Comparison of ENCODE assay signal across 1 cellular context in the genomic region with DNA sequence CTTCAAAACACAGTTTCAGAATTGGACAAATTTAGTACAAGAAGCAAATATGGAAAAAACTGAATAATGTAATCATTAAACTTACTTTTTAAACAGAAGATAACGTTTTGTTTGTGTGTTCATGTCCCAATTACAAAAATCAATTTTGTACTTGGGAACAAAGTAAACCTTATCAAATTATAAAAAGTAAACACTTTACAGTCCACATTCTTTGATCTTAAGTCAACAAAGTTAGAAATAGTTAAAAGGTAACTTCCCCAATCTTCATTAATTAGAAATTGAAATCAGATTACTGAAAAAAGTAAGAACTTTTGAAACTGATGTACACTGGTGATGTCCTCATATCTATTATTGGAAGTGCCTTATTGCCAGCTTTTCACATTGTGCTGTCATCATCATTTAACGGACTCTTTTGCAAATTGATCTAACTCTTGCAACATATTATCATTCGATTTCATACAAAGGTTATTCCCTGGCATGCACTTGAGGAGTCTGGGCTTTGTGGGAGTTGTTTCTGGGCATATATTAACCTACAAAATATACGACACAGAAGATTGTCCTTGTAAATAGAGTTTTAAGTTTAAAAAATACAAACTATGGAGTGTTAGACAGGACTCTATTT.
TF ChIP-seq lines count a peak whose summit lies in the region.

No MANE protein-coding gene starts in this region.

TF ChIP-seq in SK-N-SH, 30 proteins besides CTCF, POLR2A, EP300 and RAD21:
- no peak for TF ChIP-seq FOXM1 (IDR thresholded peaks at IDR 0.05; ENCODE audit: low read depth)
- TF ChIP-seq SMC3 (IDR thresholded peaks at IDR 0.05; ENCODE audit: low read depth, low read length): no peak
- no peak for TF ChIP-seq EZH2phosphoT487 (IDR thresholded peaks at IDR 0.05; ENCODE audit: borderline replicate concordance, low read depth)
- TF ChIP-seq MEF2A (IDR thresholded peaks at IDR 0.05; ENCODE audit: borderline replicate concordance, low read depth): no peak
- no peak for TF ChIP-seq NRF1 (IDR thresholded peaks at IDR 0.05; ENCODE audit: low read depth, low read length)
- no peak for TF ChIP-seq TEAD4 (IDR thresholded peaks at IDR 0.05; ENCODE audit: borderline replicate concordance, insufficient read depth)
- no peak for TF ChIP-seq GATA2 (CRISPR knock-in tag; IDR thresholded peaks at IDR 0.05)
- no peak for TF ChIP-seq CHD2 (IDR thresholded peaks at IDR 0.05; ENCODE audit: low read length, partially characterized antibody)
